ENCODE assay signal across 19 cellular contexts in genomic region chr6:135630789-135631376, GRCh38.
DNase-seq lines count a peak whose midpoint lies in the region; ATAC-seq, FAIRE-seq and TF ChIP-seq lines count a peak whose summit lies in the region.
"Had no signal": no experiment of that assay in that cellular context is flagged by ENCODE, and none has a peak within 500 bp of the region (broad histone marks: within the 10 kb centered on the region; RNA-seq: fewer than 3 reads in every experiment).

No MANE protein-coding gene starts in this region.

- H3K27ac Mint-ChIP-seq in activated CD8-positive, alpha-beta T cell treated with anti-CD3 and anti-CD28 coated beads for 36 hours: no peak overlapping the region
- H3K27ac Mint-ChIP-seq in activated CD8-positive, alpha-beta T cell treated with anti-CD3 and anti-CD28 coated beads, Interleukin-2, amount 10 ng/mL, durations not matched to agents 7 days and 5 days: no peak overlapping the region
- H3K27ac Mint-ChIP-seq in neural progenitor cell: no peak overlapping the region

- H3K4me3 Mint-ChIP-seq in activated CD8-positive, alpha-beta T cell treated with anti-CD3 and anti-CD28 coated beads for 36 hours: no peak overlapping the region
- H3K4me3 Mint-ChIP-seq in activated CD8-positive, alpha-beta T cell treated with anti-CD3 and anti-CD28 coated beads, Interleukin-2, amount 10 ng/mL, durations not matched to agents 7 days and 5 days: no peak overlapping the region
- no peak overlapping the region for H3K4me3 Mint-ChIP-seq in neural progenitor cell

- H3K14ac ChIP-seq in H1 (ENCODE audit: insufficient read length): no peak overlapping the region

- POLR2A ChIA-PET in activated CD8-positive, alpha-beta T cell treated with anti-CD3 and anti-CD28 coated beads for 36 hours (lab: Charles Lee): no interaction called here
- POLR2A ChIA-PET in activated CD8-positive, alpha-beta T cell treated with anti-CD3 and anti-CD28 coated beads, Interleukin-2, amount 10 ng/mL, durations not matched to agents 7 days and 5 days (lab: Charles Lee): no interaction called here
- POLR2A ChIA-PET in H1 (lab: Charles Lee; ENCODE audit: partially characterized antibody): no interaction called here

- no peak overlapping the region for H3K4me2 ChIP-seq in H1 (ENCODE audit: insufficient read depth in 1 of 2, low read depth in 2 of 2, low read length in 2 of 2)
- no peak overlapping the region for H3K4me2 ChIP-seq in neural progenitor cell

- intact Hi-C loops in activated CD8-positive, alpha-beta T cell treated with anti-CD3 and anti-CD28 coated beads for 36 hours (cut with micrococcal nuclease): no loop called here

- TF ChIP-seq CTCF in activated CD8-positive, alpha-beta T cell treated with anti-CD3 and anti-CD28 coated beads for 36 hours (IDR thresholded peaks at IDR 0.05): no peak
- TF ChIP-seq CTCF in H1 (IDR thresholded peaks at IDR 0.05; ENCODE audit: control extremely low read depth in 1 of 3, insufficient read depth in 1 of 3, low read depth in 1 of 3, low read length in 3 of 3): no peak
- TF ChIP-seq CTCF in neural progenitor cell (IDR thresholded peaks at IDR 0.05): no peak

- FAIRE-seq in H1 (lab: Jason Lieb, UNC): no peak
- FAIRE-seq: GM12878 had no signal

- H3K18ac ChIP-seq in H1 (ENCODE audit: extremely low read depth, low read length): no peak overlapping the region

- H3F3A ChIP-seq in neural progenitor cell (ENCODE audit: low read depth): no peaks in the 10 kb centered on the region

- H4K8ac ChIP-seq in H1 (ENCODE audit: extremely low read depth, insufficient read depth, low read length): no peak overlapping the region

- peaks cover 10% of the 10 kb centered on the region for H3K9me3 Mint-ChIP-seq in activated CD8-positive, alpha-beta T cell treated with anti-CD3 and anti-CD28 coated beads for 36 hours
- no peaks in the 10 kb centered on the region for H3K9me3 Mint-ChIP-seq in activated CD8-positive, alpha-beta T cell treated with anti-CD3 and anti-CD28 coated beads, Interleukin-2, amount 10 ng/mL, durations not matched to agents 7 days and 5 days (ENCODE audit: insufficient read depth)
- no peaks in the 10 kb centered on the region for H3K9me3 Mint-ChIP-seq in neural progenitor cell

- no peak overlapping the region for H4K91ac ChIP-seq in H1 (replicated peaks; ENCODE audit: insufficient read length, low read length)

- H3K56ac ChIP-seq in H1 (replicated peaks; ENCODE audit: insufficient read length, low read depth, low read length): no peak overlapping the region

- H3K4me3 ChIP-seq in H1 (ENCODE audit: extremely low read depth in 1 of 4, insufficient read depth in 2 of 4, low read depth in 3 of 4, low read length in 4 of 4): no peak overlapping the region
- H3K4me3 ChIP-seq in neural progenitor cell: no peak overlapping the region
- H3K4me3 ChIP-seq: GM12878, tibial nerve had no signal

- H4K5ac ChIP-seq in H1 (ENCODE audit: insufficient read length, low read depth, low read length): no peak overlapping the region

- H2AK5ac ChIP-seq in H1 (ENCODE audit: low read depth, low read length): no peak overlapping the region

- CTCF ChIA-PET in activated CD8-positive, alpha-beta T cell treated with anti-CD3 and anti-CD28 coated beads for 36 hours (lab: Charles Lee): no interaction called here
- CTCF ChIA-PET in activated CD8-positive, alpha-beta T cell treated with anti-CD3 and anti-CD28 coated beads, Interleukin-2, amount 10 ng/mL, durations not matched to agents 7 days and 5 days (lab: Charles Lee): interaction anchor here (1.4 kb wide), 1 partner anchor 44 kb away, joined by 4 read pairs; no protein-coding TSS in a partner anchor
- CTCF ChIA-PET in H1 (lab: Charles Lee; ENCODE audit: partially characterized antibody): interaction anchor here (1.8 kb wide), 1 partner anchor 95 kb away, joined by 5 read pairs; no protein-coding TSS in a partner anchor

- peak overlapping the region; percentile 61 for H2AFZ ChIP-seq in H1 (ENCODE audit: low read length)
- H2AFZ ChIP-seq in neural progenitor cell (replicated peaks): peak overlapping the region; percentile 19

- H3K36me3 ChIP-seq in H1 (ENCODE audit: control insufficient read depth in 2 of 4, insufficient read depth in 4 of 4, low read length in 3 of 4): no peaks in the 10 kb centered on the region
- H3K36me3 ChIP-seq in neural progenitor cell: no peaks in the 10 kb centered on the region
- H3K36me3 ChIP-seq: tibial nerve had no signal

- H3K27ac ChIP-seq in H1 (ENCODE audit: low read depth, low read length) (no peak overlapping the region), neural progenitor cell (no peak overlapping the region)
- H3K27ac ChIP-seq: C4-2B had no signal

- H2BK120ac ChIP-seq in H1 (replicated peaks; ENCODE audit: low read depth, low read length): no peak overlapping the region

- WGBS in H1 (ENCODE audit: extremely low coverage in 1 of 2, insufficient coverage in 1 of 2, insufficient read length in 1 of 2, insufficient replicate concordance in 2 of 2, low coverage in 1 of 2, low lambda C conversion rate in 2 of 2, missing lambda C conversion rate in 1 of 2), 2 experiments: 85% methylated on average over 6 of the region's 6 CpGs; no CpG with 5 or more reads in 1 of the 2 experiments

- no peak for TF ChIP-seq POLR2A in H1 (IDR thresholded peaks at IDR 0.05; ENCODE audit: control extremely low read depth in 1 of 2, low read depth in 2 of 2, low read length in 2 of 2)

- H3K27me3 ChIP-seq in H1 (replicated peaks in 1 of 4; ENCODE audit: control insufficient read depth in 3 of 4, extremely low read depth in 1 of 4, insufficient read depth in 3 of 4, low read length in 3 of 4) (no peaks in the 10 kb centered on the region), neural progenitor cell (no peaks in the 10 kb centered on the region)
- H3K27me3 ChIP-seq: tibial nerve had no signal

- no peak for TF ChIP-seq RAD21 in H1 (IDR thresholded peaks at IDR 0.05 in 1 of 2, conservative IDR thresholded peaks at IDR 0.05 in 1 of 2; ENCODE audit: low read depth in 2 of 2, low read length in 2 of 2)

- peak; percentile 56 for ATAC-seq in activated CD8-positive, alpha-beta T cell treated with anti-CD3 and anti-CD28 coated beads for 36 hours
- no peak for ATAC-seq in activated CD8-positive, alpha-beta T cell treated with anti-CD3 and anti-CD28 coated beads, Interleukin-2, amount 10 ng/mL, durations not matched to agents 7 days and 5 days
- ATAC-seq in GM21529 (IDR thresholded peaks at IDR 0.05; ENCODE audit: unreplicated experiment) (no peak), GM19351 (IDR thresholded peaks at IDR 0.05; ENCODE audit: unreplicated experiment) (no peak)
- ATAC-seq: GM12878 had no signal

- H4K20me1 ChIP-seq in H1 (replicated peaks in 1 of 2; ENCODE audit: control insufficient read depth in 1 of 2, insufficient read depth in 2 of 2, low read length in 2 of 2) (no peaks in the 10 kb centered on the region), neural progenitor cell (ENCODE audit: low read depth) (no peaks in the 10 kb centered on the region)

- no peaks in the 10 kb centered on the region for H3K4me1 ChIP-seq in H1 (replicated peaks in 1 of 4; ENCODE audit: control insufficient read depth in 3 of 4, insufficient read depth in 4 of 4, low read length in 3 of 4)
- H3K4me1 ChIP-seq in neural progenitor cell: no peaks in the 10 kb centered on the region
- H3K4me1 ChIP-seq: tibial nerve had no signal

- H2BK12ac ChIP-seq in H1 (ENCODE audit: low read depth, low read length): no peak overlapping the region

- H2BK5ac ChIP-seq in H1 (ENCODE audit: low read depth, low read length): no peak overlapping the region

- H2BK15ac ChIP-seq in H1 (ENCODE audit: low read length): no peak overlapping the region

- no peaks in the 10 kb centered on the region for H3K79me1 ChIP-seq in H1 (ENCODE audit: low read depth, low read length)

- no peaks in the 10 kb centered on the region for H3K23me2 ChIP-seq in H1 (ENCODE audit: low read depth, low read length)

- H3K4me1 Mint-ChIP-seq in activated CD8-positive, alpha-beta T cell treated with anti-CD3 and anti-CD28 coated beads for 36 hours (ENCODE audit: low read depth): peaks cover 18% of the 10 kb centered on the region
- H3K4me1 Mint-ChIP-seq in activated CD8-positive, alpha-beta T cell treated with anti-CD3 and anti-CD28 coated beads, Interleukin-2, amount 10 ng/mL, durations not matched to agents 7 days and 5 days (ENCODE audit: low read depth): no peaks in the 10 kb centered on the region
- no peaks in the 10 kb centered on the region for H3K4me1 Mint-ChIP-seq in neural progenitor cell

- H3K36me3 Mint-ChIP-seq in activated CD8-positive, alpha-beta T cell treated with anti-CD3 and anti-CD28 coated beads for 36 hours (ENCODE audit: low read depth): peaks cover 25% of the 10 kb centered on the region
- H3K36me3 Mint-ChIP-seq in activated CD8-positive, alpha-beta T cell treated with anti-CD3 and anti-CD28 coated beads, Interleukin-2, amount 10 ng/mL, durations not matched to agents 7 days and 5 days (ENCODE audit: low read depth): peaks cover 5% of the 10 kb centered on the region
- no peaks in the 10 kb centered on the region for H3K36me3 Mint-ChIP-seq in neural progenitor cell

- H3K79me2 ChIP-seq in H1 (ENCODE audit: control insufficient read depth in 1 of 2, insufficient read depth in 2 of 2, low read length in 2 of 2) (no peaks in the 10 kb centered on the region), neural progenitor cell (ENCODE audit: low read depth) (no peaks in the 10 kb centered on the region)

- H3K9ac ChIP-seq in H1 (replicated peaks in 1 of 4; ENCODE audit: extremely low read depth in 1 of 4, low read depth in 3 of 4, low read length in 3 of 4) (0 out of 7 replicates have a peak overlapping the region, but pooled peaks of 1 of the 4 experiments have one; percentile 27), neural progenitor cell (no peak overlapping the region)

- no peak for DNase-seq in activated CD8-positive, alpha-beta T cell treated with anti-CD3 and anti-CD28 coated beads for 36 hours
- DNase-seq in activated CD8-positive, alpha-beta T cell treated with anti-CD3 and anti-CD28 coated beads, Interleukin-2, amount 10 ng/mL, durations not matched to agents 7 days and 5 days: no peak
- DNase-seq in HK-2 (ENCODE audit: unreplicated experiment) (peak; percentile 1), H1 (ENCODE audit: low read depth in 1 of 2, low spot score in 2 of 2) (no peak), neural progenitor cell (ENCODE audit: low spot score) (no peak), medulla oblongata (ENCODE audit: extremely low spot score) (no peak)
- DNase-seq: activated CD4-positive, alpha-beta T cell treated with anti-CD3 and anti-CD28 coated beads, Interleukin-2, amount 50 U/mL, for 1 hour; activated T-cell treated with anti-CD3 and anti-CD28 coated beads, Interleukin-2, amount 50 U/mL, for 1 hour; caudate nucleus; effector CD4-positive, alpha-beta T cell; GF-D8; NCI-H1436; NK-92 treated with Interleukin-12 subunit alpha and Interleukin-12 subunit beta, amount 100 ng/mL, for 24 hours; stimulated activated naive CD4-positive, alpha-beta T cell had no signal

- H3K23ac ChIP-seq in H1 (ENCODE audit: insufficient read length): no peak overlapping the region

- no peaks in the 10 kb centered on the region for H3K9me3 ChIP-seq in H1 (ENCODE audit: insufficient read depth in 2 of 2, low read depth in 1 of 2, low read length in 1 of 2)
- no peaks in the 10 kb centered on the region for H3K9me3 ChIP-seq in neural progenitor cell (ENCODE audit: low read depth)
- H3K9me3 ChIP-seq: tibial nerve had no signal

- peaks cover 7% of the 10 kb centered on the region for H3K27me3 Mint-ChIP-seq in activated CD8-positive, alpha-beta T cell treated with anti-CD3 and anti-CD28 coated beads for 36 hours
- peaks cover 2% of the 10 kb centered on the region for H3K27me3 Mint-ChIP-seq in activated CD8-positive, alpha-beta T cell treated with anti-CD3 and anti-CD28 coated beads, Interleukin-2, amount 10 ng/mL, durations not matched to agents 7 days and 5 days (ENCODE audit: low read depth)
- no peaks in the 10 kb centered on the region for H3K27me3 Mint-ChIP-seq in neural progenitor cell (ENCODE audit: insufficient read depth, low read depth)

- no peak overlapping the region for H3K4ac ChIP-seq in H1 (replicated peaks; ENCODE audit: insufficient read length, low read depth, low read length)

- TF ChIP-seq EP300 in H1 (IDR thresholded peaks at IDR 0.05; ENCODE audit: borderline replicate concordance in 1 of 2, low read depth in 2 of 2, low read length in 2 of 2): no peak

- no peak overlapping the region for H2BK20ac ChIP-seq in H1 (ENCODE audit: low read length)
